In the genomic region with DNA sequence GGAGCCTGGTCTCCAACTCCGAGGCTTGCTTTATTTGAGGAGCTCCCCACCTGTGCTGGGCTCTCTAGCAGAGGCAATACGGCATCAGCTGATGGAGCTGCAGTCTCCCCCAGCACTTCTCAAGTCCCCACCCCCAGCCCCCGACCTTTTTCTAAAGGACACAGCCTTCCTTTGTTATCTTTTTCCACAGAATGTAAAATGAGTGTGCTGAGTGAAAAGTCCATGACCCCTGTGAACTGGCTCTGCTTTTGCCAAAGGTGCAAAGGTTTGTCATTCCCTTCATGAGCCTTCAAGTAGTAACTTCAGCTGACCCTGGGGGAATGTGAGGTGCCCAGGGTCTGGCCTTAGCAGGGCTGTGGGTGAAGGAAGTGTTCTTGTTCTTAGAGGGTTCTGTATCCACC, we compare ENCODE assay signal across 16 cellular contexts. TPM values are rescaled to one million over a fixed set of nuclear protein-coding genes. Genes with fewer than 3 reads are reported as not detected.
"Had no signal": no experiment of that assay in that cellular context is flagged by ENCODE, and none has a peak within 500 bp of the region (broad histone marks: within the 10 kb centered on the region; RNA-seq: fewer than 3 reads in every experiment).

No MANE protein-coding gene starts in this region.

- ATAC-seq: esophagus mucosa; left ventricle myocardium superior; naive thymus-derived CD8-positive, alpha-beta T cell; stimulated activated naive CD8-positive, alpha-beta T cell treated with anti-CD3 and anti-CD28 coated beads, Interleukin-15, amount 100 ng/mL, for 72 hours had no signal

- FAIRE-seq: keratinocyte had no signal

- DNase-seq: activated CD4-positive, alpha-beta T cell treated with anti-CD3 and anti-CD28 coated beads, Interleukin-2, amount 10 ng/mL, durations not matched to agents 24 days and 14 days; activated CD4-positive, CD25-positive, alpha-beta regulatory T cell; activated CD8-positive, alpha-beta memory T cell treated with anti-CD3 and anti-CD28 coated beads for 24 hours; activated naive CD4-positive, alpha-beta T cell; aorta; left ventricle myocardium superior; mesenchymal stem cell; naive thymus-derived CD8-positive, alpha-beta T cell; sigmoid colon; stimulated activated CD4-positive, alpha-beta T cell treated with anti-CD3 and anti-CD28 coated beads, Interleukin-1b, Interleukin-23, amount 100 ng/mL, for 48 hours; stimulated activated naive CD8-positive, alpha-beta T cell treated with anti-CD3 and anti-CD28 coated beads, Interleukin-15, amount 100 ng/mL, for 72 hours; upper lobe of left lung had no signal

- H3K27ac ChIP-seq: breast epithelium, sigmoid colon had no signal

- H3K36me3 ChIP-seq: breast epithelium, sigmoid colon had no signal

- H3K27me3 ChIP-seq: breast epithelium, sigmoid colon, upper lobe of left lung had no signal

- H3K4me3 ChIP-seq: breast epithelium, sigmoid colon, upper lobe of left lung had no signal

- H3K9me3 ChIP-seq: breast epithelium, sigmoid colon, upper lobe of left lung had no signal

RNA-seq across cellular contexts. Expression of gene LRRC4, which starts 25.5 kb away (rescaled TPM):
- total RNA-seq: T-helper 2 cell treated with Interferon-gamma antibody and Interleukin-4, amounts not matched to agents 100 ng/mL and 5 ng/mL, for 36 hours had no signal
